ENCODE assay signal across 1 cellular context in the genomic region with DNA sequence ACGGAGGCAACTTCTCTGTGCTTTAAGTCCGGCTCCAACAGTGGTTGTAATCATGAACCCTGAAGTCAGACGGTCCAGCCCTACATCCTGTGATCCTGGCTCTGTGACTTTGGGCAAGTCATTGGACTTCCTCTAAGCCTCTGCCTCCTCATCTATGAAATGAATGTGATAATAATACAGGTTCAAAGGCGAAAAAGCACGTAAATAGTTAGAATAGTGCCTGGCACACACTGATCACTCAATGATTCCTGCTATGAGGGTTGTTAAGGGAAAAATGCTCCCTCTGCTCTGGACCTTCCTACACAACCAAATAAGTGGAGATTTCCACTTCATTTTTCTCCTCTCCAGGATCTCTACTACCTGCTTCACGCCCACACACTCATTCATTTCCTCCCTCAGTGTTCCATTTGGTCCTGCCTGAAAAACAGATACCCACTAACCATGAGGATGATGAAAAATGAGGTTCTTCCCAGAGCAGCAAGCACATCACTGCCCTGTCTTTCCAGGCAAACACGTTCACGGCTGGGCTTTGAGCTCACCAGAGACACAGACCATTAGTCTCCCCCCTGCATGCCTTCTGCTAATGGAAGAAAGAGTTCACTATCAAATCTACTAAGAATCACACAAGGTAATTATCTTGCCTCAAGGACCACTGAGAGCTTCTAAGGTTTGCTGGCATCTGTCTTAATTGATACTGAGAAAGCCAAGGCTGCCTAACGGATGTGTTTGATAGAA.
TF ChIP-seq lines count a peak whose summit lies in the region.

No MANE protein-coding gene starts in this region.

TF ChIP-seq in A549, 52 proteins besides CTCF, POLR2A, EP300 and RAD21 (continued from another document):
- TF ChIP-seq ZFP36 (IDR thresholded peaks at IDR 0.05; ENCODE audit: borderline replicate concordance, partially characterized antibody): no peak
- TF ChIP-seq EHF (CRISPR knock-in tag; IDR thresholded peaks at IDR 0.05): no peak
- TF ChIP-seq FOSB (CRISPR knock-in tag; IDR thresholded peaks at IDR 0.05): no peak
